ENCODE assay signal across 30 cellular contexts in the genomic region with DNA sequence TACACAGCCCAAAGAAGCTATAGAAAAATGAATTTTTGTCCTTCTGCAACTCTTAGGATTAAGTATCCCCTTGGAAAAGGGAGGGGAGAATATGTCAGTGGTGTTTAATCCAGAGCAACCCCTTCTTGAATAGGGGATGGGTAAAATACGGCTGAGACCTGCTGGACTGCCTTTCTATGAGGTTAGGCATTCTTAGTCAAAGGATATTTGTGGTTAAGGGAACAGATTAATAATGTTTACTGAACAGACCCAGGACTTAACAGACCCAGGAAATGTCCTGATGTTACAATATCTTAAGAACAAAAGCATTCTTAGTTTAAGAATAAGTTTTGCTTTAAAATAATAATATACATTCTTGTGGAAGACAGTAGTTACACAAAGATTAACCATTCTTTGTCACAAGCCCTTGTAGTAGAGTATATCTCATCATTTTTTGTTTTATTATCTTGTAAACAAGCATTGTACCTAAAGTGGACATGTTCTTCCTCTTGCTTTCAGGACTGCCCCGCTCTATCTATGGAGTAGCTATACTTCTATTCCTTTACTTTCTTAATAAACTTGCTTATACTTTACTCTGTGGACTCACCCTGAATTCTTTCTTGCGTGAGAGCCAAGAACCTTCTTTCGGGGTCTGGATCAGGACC. TPM values are rescaled to one million over a fixed set of nuclear protein-coding genes. Genes with fewer than 3 reads are reported as not detected.
DNase-seq lines count a peak whose midpoint lies in the region; ATAC-seq and TF ChIP-seq lines count a peak whose summit lies in the region.
"Had no signal": no experiment of that assay in that cellular context is flagged by ENCODE, and none has a peak within 500 bp of the region (broad histone marks: within the 10 kb centered on the region; RNA-seq: fewer than 3 reads in every experiment).

No MANE protein-coding gene starts in this region.

- no peaks in the 10 kb centered on the region for H3K79me2 ChIP-seq in ACC112 (ENCODE audit: control insufficient read depth, insufficient read depth, low read length, unreplicated experiment)

- no peaks in the 10 kb centered on the region for H3K27me3 ChIP-seq in ACC112 (ENCODE audit: insufficient read depth, low read length)
- H3K27me3 ChIP-seq: ascending aorta, neural progenitor cell, stomach, thyroid gland, vagina had no signal

- no peaks in the 10 kb centered on the region for H3K36me3 ChIP-seq in ACC112 (ENCODE audit: insufficient read depth, low read length)
- H3K36me3 ChIP-seq: ascending aorta, neural progenitor cell, stomach, thyroid gland, vagina had no signal

- H3K4me3 ChIP-seq in ACC112 (ENCODE audit: low read depth, low read length), result peak overlapping the region; percentile 27
- no peak overlapping the region for H3K4me3 ChIP-seq in fibroblast of pulmonary artery (replicated peaks; ENCODE audit: low read depth, low read length)
- H3K4me3 ChIP-seq: ascending aorta, neural progenitor cell, stomach, thyroid gland, vagina had no signal

- peak; percentile 75 for DNase-seq in M059J (ENCODE audit: low read depth)
- peak; percentile 50 for DNase-seq in astrocyte of the hippocampus (ENCODE audit: low read depth, low spot score)
- DNase-seq in fibroblast of pulmonary artery (ENCODE audit: low read depth), result peak; percentile 23
- no peak for DNase-seq in NCI-H2029 treated with DMSO at 0.1 percent for 48 hours (lab: John Stamatoyannopoulos, UW)
- no peak for DNase-seq in substantia nigra (lab: John Stamatoyannopoulos, UW)
- DNase-seq: activated CD4-positive, alpha-beta T cell treated with anti-CD3 and anti-CD28 coated beads for 48 hours; activated CD8-positive, alpha-beta memory T cell treated with anti-CD3 and anti-CD28 coated beads for 24 hours; activated naive CD8-positive, alpha-beta T cell treated with anti-CD3 and anti-CD28 coated beads for 36 hours; activated T-cell treated with anti-CD3 and anti-CD28 coated beads for 4 hours; Calu3; DMS79 treated with DMSO at 0.1 percent for 48 hours; islet precursor cell; left ventricle myocardium superior; NCI-H1417 treated with DMSO at 0.1 percent for 48 hours; NCI-H2081 treated with DMSO at 0.1 percent for 48 hours; NCI-H226; right cardiac atrium; SIG-M5; stimulated activated CD4-positive, alpha-beta T cell treated with anti-CD3 and anti-CD28 coated beads, Interleukin-4, amount 100 ng/mL, for 1 hour; stomach; T-helper 9 cell; thyroid gland had no signal

- H3K27ac ChIP-seq in ACC112 (ENCODE audit: low read depth, low read length), result peak overlapping the region; percentile 66
- no peak overlapping the region for H3K27ac ChIP-seq in substantia nigra (ENCODE audit: low read depth, low read length, poor library complexity, severe bottlenecking)
- H3K27ac ChIP-seq: ascending aorta, KMS-11, neural progenitor cell, stomach, thyroid gland, vagina had no signal

- no peak overlapping the region for H2AFZ ChIP-seq in ACC112 (ENCODE audit: low read length, unreplicated experiment)
- H2AFZ ChIP-seq: neural progenitor cell had no signal

- H3K4me1 ChIP-seq in ACC112 (ENCODE audit: control insufficient read depth, insufficient read depth, low read length, unreplicated experiment), result peaks cover 27% of the 10 kb centered on the region
- H3K4me1 ChIP-seq: ascending aorta, neural progenitor cell, stomach, thyroid gland, vagina had no signal

- ATAC-seq in HG03457 (IDR thresholded peaks at IDR 0.05; ENCODE audit: unreplicated experiment) (no peak), HG02610 (IDR thresholded peaks at IDR 0.05; ENCODE audit: unreplicated experiment) (no peak)
- ATAC-seq: left ventricle myocardium superior, Panc1, right cardiac atrium had no signal

- no peak for TF ChIP-seq CTCF in fibroblast of pulmonary artery (IDR thresholded peaks at IDR 0.05; ENCODE audit: low read length, missing control alignments)

RNA-seq across cellular contexts. Expression of gene B3GALNT1, which starts 43.8 kb away (rescaled TPM):
- 52.8 and 55.3 TPM in 2 replicates for total RNA-seq in M059J (2014; rRNA removed; shearing (Covaris generic))

Comparison
In these comparisons a context has a peak if more than half of its experiments do, and no peak if none do; other contexts are left out.
1. DNase-seq: peak in M059J (single experiment), astrocyte of the hippocampus (single experiment) and fibroblast of pulmonary artery (single experiment); none in NCI-H2029 treated with DMSO at 0.1 percent for 48 hours (single experiment) and substantia nigra (0 of 49).